Comparison of ENCODE assay signal across 22 cellular contexts in genomic region chr2:9126540-9126939, GRCh38.
DNase-seq lines count a peak whose midpoint lies in the region; ATAC-seq and TF ChIP-seq lines count a peak whose summit lies in the region.
"Had no signal": no experiment of that assay in that cellular context is flagged by ENCODE, and none has a peak within 500 bp of the region (broad histone marks: within the 10 kb centered on the region; RNA-seq: fewer than 3 reads in every experiment).

No MANE protein-coding gene starts in this region.

- no peak for ATAC-seq in SK-N-SH treated with all-trans-retinoic acid at 6 μM for 48 hours
- ATAC-seq in natural killer cell treated with Interleukin-12 subunit alpha and Interleukin-12 subunit beta and Interleukin-15 and Interleukin-18, amount 100 ng/mL, for 72 hours: no peak

- H3K4me3 ChIP-seq in SK-N-SH (ENCODE audit: low read depth in 2 of 2, low read length in 1 of 2): no peak overlapping the region
- no peak overlapping the region for H3K4me3 ChIP-seq in HEK293 (ENCODE audit: low read depth, low read length)
- H3K4me3 ChIP-seq in sigmoid colon: no peak overlapping the region
- no peak overlapping the region for H3K4me3 ChIP-seq in osteoblast (ENCODE audit: insufficient read depth, low read length)
- H3K4me3 ChIP-seq: BLaER1 treated with 17β-estradiol and CSF1 and Interleukin-3, amounts not matched to agents 10 nM and 100 nM had no signal

- peaks cover 5% of the 10 kb centered on the region for H3F3A ChIP-seq in SK-N-SH (replicated peaks; ENCODE audit: insufficient read depth)

- POLR2A ChIA-PET in SK-N-SH (lab: Yijun Ruan, JAX) (no interaction called here), HEK293 (lab: Yijun Ruan, JAX) (no interaction called here)

- H3K79me2 ChIP-seq in SK-N-SH (ENCODE audit: insufficient read depth) (no peaks in the 10 kb centered on the region), osteoblast (ENCODE audit: insufficient read depth, low read length) (no peaks in the 10 kb centered on the region)

- no peak for TF ChIP-seq CTCF in SK-N-SH (IDR thresholded peaks at IDR 0.05)
- no peak for TF ChIP-seq CTCF in HEK293 (tag by site-specific recombination; IDR thresholded peaks at IDR 0.05)
- no peak for TF ChIP-seq CTCF in glutamatergic neuron (IDR thresholded peaks at IDR 0.05; ENCODE audit: partially characterized antibody, unreplicated experiment)
- TF ChIP-seq CTCF in sigmoid colon (IDR thresholded peaks at IDR 0.05): no peak
- TF ChIP-seq CTCF in osteoblast (IDR thresholded peaks at IDR 0.05; ENCODE audit: extremely low read depth, low read depth, low read length): no peak

- H3K36me3 ChIP-seq in SK-N-SH (replicated peaks in 1 of 2; ENCODE audit: control insufficient read depth in 1 of 2, insufficient read depth in 2 of 2, low read length in 1 of 2) (no peaks in the 10 kb centered on the region), HEK293 (ENCODE audit: control insufficient read depth in 2 of 2, insufficient read depth in 1 of 2, low read length in 2 of 2) (no peaks in the 10 kb centered on the region), sigmoid colon (no peaks in the 10 kb centered on the region), osteoblast (ENCODE audit: insufficient read depth, low read length) (no peaks in the 10 kb centered on the region)
- H3K36me3 ChIP-seq: BE2C; BLaER1 treated with 17β-estradiol and CSF1 and Interleukin-3, amounts not matched to agents 10 nM and 100 nM had no signal

- no peaks in the 10 kb centered on the region for H3K9me3 ChIP-seq in SK-N-SH
- no peaks in the 10 kb centered on the region for H3K9me3 ChIP-seq in HEK293 (ENCODE audit: control insufficient read depth, insufficient read depth, low read depth, low read length)
- H3K9me3 ChIP-seq in sigmoid colon: no peaks in the 10 kb centered on the region
- H3K9me3 ChIP-seq in osteoblast (ENCODE audit: low read depth, low read length): no peaks in the 10 kb centered on the region
- H3K9me3 ChIP-seq: BE2C had no signal

- H3K9me2 ChIP-seq in SK-N-SH: no peaks in the 10 kb centered on the region

- H3K27me3 Mint-ChIP-seq in glutamatergic neuron (ENCODE audit: unreplicated experiment): peaks cover 4% of the 10 kb centered on the region
- peaks cover 4 to 21% of the 10 kb centered on the region in 2 donors for H3K27me3 Mint-ChIP-seq in natural killer cell treated with Interleukin-12 subunit alpha and Interleukin-12 subunit beta and Interleukin-15 and Interleukin-18, amount 100 ng/mL, for 72 hours

- TF ChIP-seq EP300 in SK-N-SH (IDR thresholded peaks at IDR 0.05; ENCODE audit: borderline replicate concordance in 1 of 2, low read depth in 1 of 2, low read length in 1 of 2) (no peak), sigmoid colon (IDR thresholded peaks at IDR 0.05) (no peak)

- no peak for TF ChIP-seq POLR2A in sigmoid colon (IDR thresholded peaks at IDR 0.05)

- peaks cover 12% of the 10 kb centered on the region for H3K4me1 Mint-ChIP-seq in glutamatergic neuron (ENCODE audit: low read depth, unreplicated experiment)
- H3K4me1 Mint-ChIP-seq in natural killer cell treated with Interleukin-12 subunit alpha and Interleukin-12 subunit beta and Interleukin-15 and Interleukin-18, amount 100 ng/mL, for 72 hours (ENCODE audit: low read depth in 2 of 2): no peaks in the 10 kb centered on the region
- H3K4me1 Mint-ChIP-seq: CD4-positive, alpha-beta memory T cell had no signal

- H3K27me3 ChIP-seq in SK-N-SH (ENCODE audit: insufficient read depth) (no peaks in the 10 kb centered on the region), sigmoid colon (no peaks in the 10 kb centered on the region), osteoblast (ENCODE audit: insufficient read depth, low read length) (no peaks in the 10 kb centered on the region)
- H3K27me3 ChIP-seq: BE2C; BLaER1 treated with 17β-estradiol and CSF1 and Interleukin-3, amounts not matched to agents 10 nM and 100 nM had no signal

- DNase-seq in SK-N-SH (no peak), glutamatergic neuron (no peak), sigmoid colon (peak; percentile 27), osteoblast (ENCODE audit: insufficient read length, low spot score, missing footprints) (no peak), NCI-H146 (lab: John Stamatoyannopoulos, UW) (no peak)
- DNase-seq in natural killer cell treated with Interleukin-12 subunit alpha and Interleukin-12 subunit beta and Interleukin-15 and Interleukin-18, amount 100 ng/mL, for 72 hours (ENCODE audit: low spot score): no peak
- DNase-seq: ACHN; AML-193; BE2C; Calu3; CD4-positive, alpha-beta memory T cell; COR-L47; DMS53; DMS79 treated with DMSO at 0.1 percent for 48 hours; GF-D8; GOT3; H7; HCEC 1CT had no signal

- H3K36me3 Mint-ChIP-seq in glutamatergic neuron (ENCODE audit: unreplicated experiment): peaks cover 10% of the 10 kb centered on the region
- H3K36me3 Mint-ChIP-seq in natural killer cell treated with Interleukin-12 subunit alpha and Interleukin-12 subunit beta and Interleukin-15 and Interleukin-18, amount 100 ng/mL, for 72 hours: no peaks in the 10 kb centered on the region
- H3K36me3 Mint-ChIP-seq: CD4-positive, alpha-beta memory T cell had no signal

- H3K9ac ChIP-seq in SK-N-SH: no peak overlapping the region
- H3K9ac ChIP-seq: BLaER1 treated with 17β-estradiol and CSF1 and Interleukin-3, amounts not matched to agents 10 nM and 100 nM had no signal

- intact Hi-C loops in sigmoid colon (cut with DNase I): no loop called here

- no peak overlapping the region for H3K27ac Mint-ChIP-seq in glutamatergic neuron (ENCODE audit: unreplicated experiment)
- H3K27ac Mint-ChIP-seq in natural killer cell treated with Interleukin-12 subunit alpha and Interleukin-12 subunit beta and Interleukin-15 and Interleukin-18, amount 100 ng/mL, for 72 hours: no peak overlapping the region
- H3K27ac Mint-ChIP-seq: CD4-positive, alpha-beta memory T cell had no signal

- H3K4me3 Mint-ChIP-seq in glutamatergic neuron (ENCODE audit: unreplicated experiment): peak overlapping the region; percentile 32
- H3K4me3 Mint-ChIP-seq in natural killer cell treated with Interleukin-12 subunit alpha and Interleukin-12 subunit beta and Interleukin-15 and Interleukin-18, amount 100 ng/mL, for 72 hours: no peak overlapping the region
- H3K4me3 Mint-ChIP-seq: CD4-positive, alpha-beta memory T cell had no signal

- no peak for TF ChIP-seq RAD21 in SK-N-SH (IDR thresholded peaks at IDR 0.05; ENCODE audit: low read length)

- CTCF ChIA-PET in SK-N-SH (lab: Yijun Ruan, JAX): interaction anchor here (1.0 to 2.0 kb wide), 3 partner anchors 13 to 141 kb away, joined by 3 to 6 read pairs (median 4); no protein-coding TSS in a partner anchor
- CTCF ChIA-PET in HEK293 (lab: Yijun Ruan, JAX): no interaction called here

- peaks cover 5% of the 10 kb centered on the region for H3K9me3 Mint-ChIP-seq in glutamatergic neuron (ENCODE audit: unreplicated experiment)
- H3K9me3 Mint-ChIP-seq in natural killer cell treated with Interleukin-12 subunit alpha and Interleukin-12 subunit beta and Interleukin-15 and Interleukin-18, amount 100 ng/mL, for 72 hours: no peaks in the 10 kb centered on the region

- H3K4me2 ChIP-seq in SK-N-SH: no peak overlapping the region
- H3K4me2 ChIP-seq in osteoblast (ENCODE audit: insufficient read depth, low read length): no peak overlapping the region
- H3K4me2 ChIP-seq: BLaER1 treated with 17β-estradiol and CSF1 and Interleukin-3, amounts not matched to agents 10 nM and 100 nM had no signal

- WGBS in SK-N-SH (ENCODE audit: low lambda C conversion rate): 84% methylated on average over 3 of the region's 3 CpGs
- 97 to 99% methylated on average over 3 of the region's 3 CpGs for WGBS in sigmoid colon, 2 donors

- no peak overlapping the region for H3K27ac ChIP-seq in SK-N-SH (ENCODE audit: low read depth in 2 of 2, low read length in 1 of 2)
- H3K27ac ChIP-seq in HEK293 (ENCODE audit: extremely low read depth, low read depth, low read length): no peak overlapping the region
- H3K27ac ChIP-seq in sigmoid colon: no peak overlapping the region
- H3K27ac ChIP-seq in osteoblast (ENCODE audit: low read depth, low read length): no peak overlapping the region
- H3K27ac ChIP-seq: 22Rv1; BLaER1 treated with 17β-estradiol and CSF1 and Interleukin-3, amounts not matched to agents 10 nM and 100 nM had no signal

- H2AFZ ChIP-seq in SK-N-SH (ENCODE audit: low read depth) (no peak overlapping the region), osteoblast (ENCODE audit: low read length) (no peak overlapping the region)

- H4K20me1 ChIP-seq in SK-N-SH (ENCODE audit: insufficient read depth): no peaks in the 10 kb centered on the region
- H4K20me1 ChIP-seq in osteoblast (ENCODE audit: insufficient read depth, low read length): no peaks in the 10 kb centered on the region
- H4K20me1 ChIP-seq: BLaER1 treated with 17β-estradiol and CSF1 and Interleukin-3, amounts not matched to agents 10 nM and 100 nM had no signal

- H3K4me1 ChIP-seq in SK-N-SH (ENCODE audit: control insufficient read depth in 1 of 2, insufficient read depth in 2 of 2, low read depth in 1 of 2, low read length in 1 of 2): no peaks in the 10 kb centered on the region; a peak in 1 of 4 replicates
- H3K4me1 ChIP-seq in HEK293 (ENCODE audit: control insufficient read depth, insufficient read depth, low read length): no peaks in the 10 kb centered on the region
- no peaks in the 10 kb centered on the region for H3K4me1 ChIP-seq in sigmoid colon
- H3K4me1 ChIP-seq in osteoblast (ENCODE audit: insufficient read depth, low read length): no peaks in the 10 kb centered on the region
- H3K4me1 ChIP-seq: BE2C had no signal

TF ChIP-seq in SK-N-SH treated with all-trans-retinoic acid at 6 μM for 48 hours, 23 proteins besides CTCF, POLR2A, EP300 and RAD21:
- TF ChIP-seq ZNF70 (CRISPR knock-in tag; IDR thresholded peaks at IDR 0.05): no peak
- peak; percentile 99 for TF ChIP-seq ZNF8 (CRISPR knock-in tag; IDR thresholded peaks at IDR 0.05)

TF ChIP-seq in SK-N-SH, 30 proteins besides CTCF, POLR2A, EP300 and RAD21 (continues in another document):
- TF ChIP-seq RFX5 (IDR thresholded peaks at IDR 0.05; ENCODE audit: low read length): no peak
- no peak for TF ChIP-seq TEAD4 (IDR thresholded peaks at IDR 0.05; ENCODE audit: borderline replicate concordance, insufficient read depth)
- TF ChIP-seq FOXJ3 (CRISPR knock-in tag; IDR thresholded peaks at IDR 0.05): no peak
- TF ChIP-seq ELF1 (IDR thresholded peaks at IDR 0.05): no peak
- TF ChIP-seq JUND (IDR thresholded peaks at IDR 0.05): no peak
- no peak for TF ChIP-seq FOSL2 (IDR thresholded peaks at IDR 0.05; ENCODE audit: borderline replicate concordance, low read depth)

TF ChIP-seq in HEK293, 187 proteins besides CTCF, POLR2A, EP300 and RAD21:
- TF ChIP-seq ZNF146 (tag by site-specific recombination; IDR thresholded peaks at IDR 0.05) (peak; percentile 71), ZNF560 (tag by site-specific recombination; IDR thresholded peaks at IDR 0.05; ENCODE audit: borderline replicate concordance) (no peak), ZNF112 (tag by site-specific recombination; IDR thresholded peaks at IDR 0.05) (no peak), ZNF121 (tag by site-specific recombination; IDR thresholded peaks at IDR 0.05) (no peak), ZNF792 (tag by site-specific recombination; IDR thresholded peaks at IDR 0.05) (no peak)
